In genomic region chr1:44631333-44631646, GRCh38 we compare ENCODE assay signal across 8 cellular contexts. TPM values are rescaled to one million over a fixed set of nuclear protein-coding genes. Genes with fewer than 3 reads are reported as not detected.
DNase-seq lines count a peak whose midpoint lies in the region; ATAC-seq and TF ChIP-seq lines count a peak whose summit lies in the region.

No MANE protein-coding gene starts in this region.

- DNase-seq in GM19238 (ENCODE audit: insufficient read length, low spot score) (peak; percentile 23), chondrocyte (ENCODE audit: low spot score) (no peak), mucosa of gallbladder (ENCODE audit: low spot score) (no peak), GOT3 (lab: John Stamatoyannopoulos, UW) (no peak), SW480 (ENCODE audit: low spot score) (no peak)
- DNase-seq in naive thymus-derived CD8-positive, alpha-beta T cell, result peak in 1 of 10 donors; percentile 5
- DNase-seq in effector CD4-positive, alpha-beta T cell, result no peak

- H3K79me2 ChIP-seq in KMS-11 (ENCODE audit: insufficient read depth, low read depth), result no peaks in the 10 kb centered on the region; the same call in 1 of the 2 replicates

- peak overlapping the region; percentile 98 for H3K9ac ChIP-seq in KMS-11

- H3K36me3 Mint-ChIP-seq in chondrocyte (ENCODE audit: low read depth), result peaks cover 12% of the 10 kb centered on the region
- H3K36me3 Mint-ChIP-seq in naive thymus-derived CD8-positive, alpha-beta T cell, result peaks cover 0 to 27% (median 0%) of the 10 kb centered on the region in 3 donors

- H3K27me3 Mint-ChIP-seq in chondrocyte (ENCODE audit: low read depth), result no peaks in the 10 kb centered on the region
- H3K27me3 Mint-ChIP-seq in naive thymus-derived CD8-positive, alpha-beta T cell, result no peaks in the 10 kb centered on the region

- no peaks in the 10 kb centered on the region for H3K27me3 ChIP-seq in KMS-11 (ENCODE audit: insufficient read depth, low read depth)

- H2AFZ ChIP-seq in KMS-11 (ENCODE audit: low read depth), result peak overlapping the region; percentile 88

- peak overlapping the region; percentile 83 for H3K4me3 Mint-ChIP-seq in chondrocyte (ENCODE audit: unreplicated experiment)
- H3K4me3 Mint-ChIP-seq in naive thymus-derived CD8-positive, alpha-beta T cell, result peak overlapping the region; percentile 88 to 94 (median 92)

- peaks cover 36% of the 10 kb centered on the region for H3K4me1 Mint-ChIP-seq in chondrocyte (ENCODE audit: low read depth)
- H3K4me1 Mint-ChIP-seq in naive thymus-derived CD8-positive, alpha-beta T cell, result peaks cover 25 to 53% (median 46%) of the 10 kb centered on the region in 4 donors

- peak overlapping the region; percentile 58 for H3K4me3 ChIP-seq in KMS-11 (IDR thresholded peaks at IDR 0.05; ENCODE audit: insufficient read depth, low read depth, low read length)

- H4K20me1 ChIP-seq in KMS-11 (ENCODE audit: insufficient read depth), result no peaks in the 10 kb centered on the region

- ATAC-seq in naive thymus-derived CD8-positive, alpha-beta T cell, result peak; percentile 31

- TF ChIP-seq CTCF in KMS-11 (conservative IDR thresholded peaks at IDR 0.05; ENCODE audit: low read depth, low read length) (no peak), chondrocyte (IDR thresholded peaks at IDR 0.05) (no peak)

- POLR2A ChIA-PET in naive thymus-derived CD8-positive, alpha-beta T cell (lab: Charles Lee), result interaction anchor here (0.6 to 2.9 kb wide), 27 partner anchors 8 to 981 kb away, joined by 3 to 32 read pairs (median 5); partner anchors contain the start of genes ARMH1, CCDC163, DMAP1 and ERI3

- no peaks in the 10 kb centered on the region for H3K36me3 ChIP-seq in KMS-11 (ENCODE audit: insufficient read depth)

- H3K9me3 Mint-ChIP-seq in chondrocyte (ENCODE audit: low read depth), result no peaks in the 10 kb centered on the region
- H3K9me3 Mint-ChIP-seq in naive thymus-derived CD8-positive, alpha-beta T cell, result peaks cover 0 to 13% (median 0%) of the 10 kb centered on the region in 9 donors

- H3K4me1 ChIP-seq in KMS-11 (ENCODE audit: low read depth, poor library complexity, severe bottlenecking), result peaks cover 10% of the 10 kb centered on the region

- peak overlapping the region; percentile 91 for H3K27ac Mint-ChIP-seq in chondrocyte (ENCODE audit: unreplicated experiment)
- peak overlapping the region; percentile 96 to 99 (median 98) for H3K27ac Mint-ChIP-seq in naive thymus-derived CD8-positive, alpha-beta T cell

- H3K27ac ChIP-seq in KMS-11, result peak overlapping the region; percentile 99

- H3K4me2 ChIP-seq in KMS-11, result peak overlapping the region; percentile 79

RNA-seq across cellular contexts. Expression of gene TMEM53, which starts 43.0 kb away (rescaled TPM):
- 5.2 to 7.2 TPM (median 5.8 TPM) in 3 replicates for total RNA-seq in chondrocyte
- 1 to 10 TPM; 1.0 to 2.1 TPM for total RNA-seq in naive thymus-derived CD8-positive, alpha-beta T cell
- polyA plus RNA-seq in naive thymus-derived CD8-positive, alpha-beta T cell, result 1 to 10 TPM; 4.6 to 5.9 (median 5.5) TPM
- 21.0 TPM for total RNA-seq in mucosa of gallbladder

RNA-seq across cellular contexts. Expression of gene ARMH1, which starts 43.2 kb away (rescaled TPM):
- total RNA-seq in chondrocyte (1.3 to 2.1 TPM (median 1.7 TPM) in 3 replicates), mucosa of gallbladder (3.7 TPM)
- total RNA-seq in naive thymus-derived CD8-positive, alpha-beta T cell, result 10 to 100 TPM; 70.4 to 79.0 TPM
- polyA plus RNA-seq in naive thymus-derived CD8-positive, alpha-beta T cell, result 10 to 100 TPM; 46.2 to 75.6 (median 53.2) TPM

Comparison
In these comparisons a context has a peak if more than half of its experiments do, and no peak if none do; other contexts are left out.
1. RNA of gene ARMH1, which starts 43.2 kb away (total RNA-seq): 70.4 to 79.0 TPM in naive thymus-derived CD8-positive, alpha-beta T cell; 3.7 TPM in mucosa of gallbladder (single experiment) and 1.3 to 2.1 TPM in chondrocyte; every median in the first group is over 10 times any median in the second.